In genomic region chr17:58659714-58660084, GRCh38 we compare ENCODE assay signal across 8 cellular contexts. TPM values are rescaled to one million over a fixed set of nuclear protein-coding genes. Genes with fewer than 3 reads are reported as not detected.
DNase-seq lines count a peak whose midpoint lies in the region; ATAC-seq and TF ChIP-seq lines count a peak whose summit lies in the region.
"Not testable (repeated sequence)": the region's sequence is repeated elsewhere in the genome, so short reads cannot be mapped to it uniquely, and the experiment has no call there.

No MANE protein-coding gene starts in this region.

- peak; percentile 0; the same call in 2 of the 3 replicates for ATAC-seq in SK-N-SH treated with all-trans-retinoic acid at 6 μM for 48 hours
- ATAC-seq in activated naive CD4-positive, alpha-beta T cell treated with anti-CD3 and anti-CD28 coated beads, Interleukin-2, amount 50 U/mL, for 72 hours; natural killer cell treated with Interleukin-12 subunit alpha and Interleukin-12 subunit beta and Interleukin-15 and Interleukin-18, amount 100 ng/mL, for 72 hours; stimulated activated naive B cell treated with anti-CD40 and anti-IgM and Interleukin-4, amounts not matched to agents 10 μg/mL and 1 μg/mL and 100 μg/mL, for 72 hours (replicated peaks): not testable (repeated sequence)

- not testable (repeated sequence) for TF ChIP-seq CTCF in AG04450 (IDR thresholded peaks at IDR 0.05; ENCODE audit: low read depth, low read length); HFF-Myc (IDR thresholded peaks at IDR 0.05; ENCODE audit: low read depth, low read length, missing control alignments)

- DNase-seq in AG04450 (ENCODE audit: low read depth, low spot score); HFF-Myc (ENCODE audit: extremely low read depth, low read depth); activated naive CD4-positive, alpha-beta T cell treated with anti-CD3 and anti-CD28 coated beads, Interleukin-2, amount 50 U/mL, for 72 hours (ENCODE audit: low spot score in 2 of 2); natural killer cell treated with Interleukin-12 subunit alpha and Interleukin-12 subunit beta and Interleukin-15 and Interleukin-18, amount 100 ng/mL, for 72 hours (ENCODE audit: low spot score); stimulated activated naive B cell treated with anti-CD40 and anti-IgM and Interleukin-4, amounts not matched to agents 10 μg/mL and 1 μg/mL and 100 μg/mL, for 72 hours: not testable (repeated sequence)

- peak overlapping the region; percentile 96 to 100 for H3K27ac Mint-ChIP-seq in activated naive CD4-positive, alpha-beta T cell treated with anti-CD3 and anti-CD28 coated beads, Interleukin-2, amount 50 U/mL, for 72 hours
- H3K27ac Mint-ChIP-seq in natural killer cell treated with Interleukin-12 subunit alpha and Interleukin-12 subunit beta and Interleukin-15 and Interleukin-18, amount 100 ng/mL, for 72 hours, result peak overlapping the region; percentile 95 to 98
- peak overlapping the region; percentile 99 for H3K27ac Mint-ChIP-seq in stimulated activated naive B cell treated with anti-CD40 and anti-IgM and Interleukin-4, amounts not matched to agents 10 μg/mL and 1 μg/mL and 100 μg/mL, for 72 hours

- H3K4me3 Mint-ChIP-seq in natural killer cell treated with Interleukin-12 subunit alpha and Interleukin-12 subunit beta and Interleukin-15 and Interleukin-18, amount 100 ng/mL, for 72 hours, result peak overlapping the region; percentile 84
- H3K4me3 Mint-ChIP-seq in stimulated activated naive B cell treated with anti-CD40 and anti-IgM and Interleukin-4, amounts not matched to agents 10 μg/mL and 1 μg/mL and 100 μg/mL, for 72 hours, result peak overlapping the region; percentile 70 to 83

- CTCF ChIA-PET in AG04450 (lab: Charles Lee), result interaction anchor here (1.1 to 1.2 kb wide), 2 partner anchors 51 to 345 kb away, joined by 3 to 4 read pairs; no protein-coding TSS in a partner anchor

- WGBS in ectodermal cell, 2 experiments, result 72 to 76% methylated on average over 9 of the region's 9 CpGs

- not testable (repeated sequence) for H3K9me3 Mint-ChIP-seq in activated naive CD4-positive, alpha-beta T cell treated with anti-CD3 and anti-CD28 coated beads, Interleukin-2, amount 50 U/mL, for 72 hours; natural killer cell treated with Interleukin-12 subunit alpha and Interleukin-12 subunit beta and Interleukin-15 and Interleukin-18, amount 100 ng/mL, for 72 hours; stimulated activated naive B cell treated with anti-CD40 and anti-IgM and Interleukin-4, amounts not matched to agents 10 μg/mL and 1 μg/mL and 100 μg/mL, for 72 hours

- peaks cover 15 to 23% of the 10 kb centered on the region in 2 donors for H3K4me1 Mint-ChIP-seq in natural killer cell treated with Interleukin-12 subunit alpha and Interleukin-12 subunit beta and Interleukin-15 and Interleukin-18, amount 100 ng/mL, for 72 hours (ENCODE audit: low read depth in 2 of 2)
- peaks cover 10 to 21% of the 10 kb centered on the region in 2 donors for H3K4me1 Mint-ChIP-seq in stimulated activated naive B cell treated with anti-CD40 and anti-IgM and Interleukin-4, amounts not matched to agents 10 μg/mL and 1 μg/mL and 100 μg/mL, for 72 hours

- POLR2A ChIA-PET in AG04450 (lab: Yijun Ruan, JAX), result interaction anchor here (0.6 to 4.1 kb wide), 7 partner anchors 10 to 947 kb away, joined by 3 to 86 read pairs (median 5); partner anchors contain the start of gene RAD51C

- peak overlapping the region; percentile 51 for H3K4me3 ChIP-seq in AG04450 (ENCODE audit: low read depth, low read length)
- H3K4me3 ChIP-seq in HFF-Myc (replicated peaks; ENCODE audit: low read depth, low read length), result peak overlapping the region; percentile 15
- H3K4me3 ChIP-seq in ectodermal cell (ENCODE audit: insufficient read depth, low read depth, low read length), result peak overlapping the region; percentile 21
- peak overlapping the region; percentile 48 for H3K4me3 ChIP-seq in iPS-15b (ENCODE audit: low read depth, low read length)

- not testable (repeated sequence) for H3K9me3 ChIP-seq in AG04450 (ENCODE audit: control insufficient read depth, insufficient read depth, low read length); ectodermal cell (ENCODE audit: control insufficient read depth, low read length); iPS-15b (ENCODE audit: control insufficient read depth, insufficient read depth, low read length)

- H3K27ac ChIP-seq in AG04450 (ENCODE audit: low read depth, low read length), result peak overlapping the region; percentile 95
- H3K27ac ChIP-seq in ectodermal cell (ENCODE audit: insufficient read depth, low read depth, low read length, poor library complexity, severe bottlenecking), result not testable (repeated sequence)

- not testable (repeated sequence) for H3K4me1 ChIP-seq in ectodermal cell (ENCODE audit: control insufficient read depth, insufficient read depth, low read length); iPS-15b (ENCODE audit: control insufficient read depth, insufficient read depth, low read length)

- not testable (repeated sequence) for H3K9ac ChIP-seq in iPS-15b (ENCODE audit: low read depth, low read length)

- H3K27me3 ChIP-seq in AG04450 (ENCODE audit: control insufficient read depth, insufficient read depth, low read length); ectodermal cell (ENCODE audit: control insufficient read depth, insufficient read depth, low read length, poor library complexity, severe bottlenecking); iPS-15b (ENCODE audit: control insufficient read depth, insufficient read depth, low read length): not testable (repeated sequence)

- not testable (repeated sequence) for H3K36me3 ChIP-seq in ectodermal cell (ENCODE audit: control insufficient read depth, insufficient read depth, low read length); iPS-15b (ENCODE audit: control insufficient read depth, insufficient read depth, low read length)

- not testable (repeated sequence) for H3K36me3 Mint-ChIP-seq in activated naive CD4-positive, alpha-beta T cell treated with anti-CD3 and anti-CD28 coated beads, Interleukin-2, amount 50 U/mL, for 72 hours; natural killer cell treated with Interleukin-12 subunit alpha and Interleukin-12 subunit beta and Interleukin-15 and Interleukin-18, amount 100 ng/mL, for 72 hours; stimulated activated naive B cell treated with anti-CD40 and anti-IgM and Interleukin-4, amounts not matched to agents 10 μg/mL and 1 μg/mL and 100 μg/mL, for 72 hours

- H3K27me3 Mint-ChIP-seq in natural killer cell treated with Interleukin-12 subunit alpha and Interleukin-12 subunit beta and Interleukin-15 and Interleukin-18, amount 100 ng/mL, for 72 hours, result not testable (repeated sequence)
- H3K27me3 Mint-ChIP-seq in stimulated activated naive B cell treated with anti-CD40 and anti-IgM and Interleukin-4, amounts not matched to agents 10 μg/mL and 1 μg/mL and 100 μg/mL, for 72 hours, result peaks cover 9 to 12% of the 10 kb centered on the region in 2 donors

RNA-seq across cellular contexts. Expression of gene TEX14, which starts 32.1 kb away (rescaled TPM):
- 0.02 and 0.09 TPM in 2 replicates for polyA plus RNA-seq in AG04450 (2011; rRNA removed)
- 0.04 and 0.05 TPM in 2 replicates for polyA minus RNA-seq in AG04450 (2011; rRNA and poly(A)+ RNA removed)
- under 1 TPM; 0.18 to 0.98 TPM for total RNA-seq in activated naive CD4-positive, alpha-beta T cell treated with anti-CD3 and anti-CD28 coated beads, Interleukin-2, amount 50 U/mL, for 72 hours
- polyA plus RNA-seq in ectodermal cell (2013, experiment 1 of 4), result 0.50 TPM
- polyA plus RNA-seq in ectodermal cell (2013, experiment 2 of 4), result 0.41 TPM
- 0.21 TPM for polyA plus RNA-seq in ectodermal cell (2013, experiment 3 of 4)
- 0.45 TPM for polyA plus RNA-seq in ectodermal cell (2013, experiment 4 of 4)
- total RNA-seq in natural killer cell treated with Interleukin-12 subunit alpha and Interleukin-12 subunit beta and Interleukin-15 and Interleukin-18, amount 100 ng/mL, for 72 hours, result under 1 TPM; 0.12 to 0.22 TPM

RNA-seq across cellular contexts. Expression of gene RAD51C, which starts 32.7 kb away (rescaled TPM):
- 27.5 and 36.1 TPM in 2 replicates for polyA plus RNA-seq in AG04450 (2011; rRNA removed)
- polyA minus RNA-seq in AG04450 (2011; rRNA and poly(A)+ RNA removed), result 7.5 and 15.2 TPM in 2 replicates
- total RNA-seq in activated naive CD4-positive, alpha-beta T cell treated with anti-CD3 and anti-CD28 coated beads, Interleukin-2, amount 50 U/mL, for 72 hours, result 10 to 100 TPM; 73.7 to 85.5 TPM
- 40.8 TPM for polyA plus RNA-seq in ectodermal cell (2013, experiment 1 of 4)
- 43.9 TPM for polyA plus RNA-seq in ectodermal cell (2013, experiment 2 of 4)
- 34.5 TPM for polyA plus RNA-seq in ectodermal cell (2013, experiment 3 of 4)
- 37.7 TPM for polyA plus RNA-seq in ectodermal cell (2013, experiment 4 of 4)
- 10 to 100 TPM; 57.8 to 65.3 TPM for total RNA-seq in natural killer cell treated with Interleukin-12 subunit alpha and Interleukin-12 subunit beta and Interleukin-15 and Interleukin-18, amount 100 ng/mL, for 72 hours
